31 cellular contexts compared by ENCODE assay signal in the genomic region with DNA sequence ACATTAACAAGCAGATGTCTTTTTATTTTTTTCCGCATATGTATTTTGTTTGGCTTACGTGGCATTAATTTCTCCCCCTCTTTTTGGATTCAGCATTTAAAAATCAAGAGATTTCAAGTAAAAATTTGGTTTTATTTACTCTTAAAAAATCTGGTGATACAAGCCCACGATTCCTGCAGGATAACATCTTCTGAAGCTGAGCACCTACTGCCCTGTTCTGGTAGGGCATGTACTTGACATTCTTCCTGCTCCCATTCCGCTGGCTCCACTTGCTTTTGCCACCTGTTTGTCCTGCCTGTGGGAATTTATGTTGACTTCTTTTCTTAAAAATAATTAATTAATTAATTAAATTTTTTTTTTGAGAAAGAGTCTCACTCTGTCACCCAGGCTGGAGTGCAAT.
"Had no signal": no experiment of that assay in that cellular context is flagged by ENCODE, and none has a peak within 500 bp of the region (broad histone marks: within the 10 kb centered on the region; RNA-seq: fewer than 3 reads in every experiment).

No MANE protein-coding gene starts in this region.

- H3K9me3 ChIP-seq: neutrophil, ovary, psoas muscle, spleen, suprapubic skin, testis, tibial artery, transverse colon, upper lobe of left lung, vagina had no signal

- H3K4me1 ChIP-seq: parathyroid adenoma, psoas muscle, spleen, suprapubic skin, testis, transverse colon, upper lobe of left lung, vagina had no signal

- FAIRE-seq: urothelium cell line had no signal

- H3K36me3 ChIP-seq: neutrophil, ovary, spleen, suprapubic skin, tibial artery, transverse colon, upper lobe of left lung, vagina had no signal

- H3K79me2 ChIP-seq: parathyroid adenoma had no signal

- DNase-seq: naive thymus-derived CD4-positive, alpha-beta T cell; natural killer cell; nucleus accumbens; ovary; psoas muscle; right cardiac atrium; spleen; stimulated activated CD4-positive, alpha-beta T cell treated with anti-CD3 and anti-CD28 coated beads, Interleukin-12 subunit alpha, Interleukin-12 subunit beta, amount 100 ng/mL, for 4 hours; stimulated activated CD4-positive, alpha-beta T cell treated with anti-CD3 and anti-CD28 coated beads, Interleukin-1b, Interleukin-23, amount 100 ng/mL, for 48 hours; stimulated activated CD4-positive, alpha-beta T cell treated with anti-CD3 and anti-CD28 coated beads, Interleukin-4, amount 100 ng/mL, for 1 hour; stimulated activated CD4-positive, alpha-beta T cell treated with anti-CD3 and anti-CD28 coated beads, Interleukin-4, amount 100 ng/mL, for 4 hours; stimulated activated CD8-positive, alpha-beta memory T cell treated with anti-CD3 and anti-CD28 coated beads, Interleukin-4, amount 100 ng/mL, for 48 hours; stimulated activated naive CD4-positive, alpha-beta T cell; stimulated activated naive CD8-positive, alpha-beta T cell treated with anti-CD3 and anti-CD28 coated beads, Interleukin-15, amount 100 ng/mL, for 72 hours; stimulated activated naive CD8-positive, alpha-beta T cell treated with anti-CD3 and anti-CD28 coated beads, Interleukin-15, Interleukin-2, amounts not matched to agents 100 U/mL and 50 U/mL, for 24 hours; substantia nigra; testis; tibial artery; transverse colon; upper lobe of left lung had no signal

- ATAC-seq: naive thymus-derived CD4-positive, alpha-beta T cell; natural killer cell; psoas muscle; right cardiac atrium; sciatic nerve; stimulated activated memory B cell treated with anti-CD40 and anti-IgM and Interleukin-4, amounts not matched to agents 10 μg/mL and 1 μg/mL and 100 μg/mL, for 72 hours; stimulated activated naive CD8-positive, alpha-beta T cell treated with anti-CD3 and anti-CD28 coated beads, Interleukin-15, amount 100 ng/mL, for 72 hours; stimulated activated naive CD8-positive, alpha-beta T cell treated with anti-CD3 and anti-CD28 coated beads, Interleukin-15, Interleukin-2, amounts not matched to agents 100 U/mL and 50 U/mL, for 24 hours had no signal

- H3K4me3 Mint-ChIP-seq: natural killer cell; nephron; stimulated activated memory B cell treated with anti-CD40 and anti-IgM and Interleukin-4, amounts not matched to agents 10 μg/mL and 1 μg/mL and 100 μg/mL, for 72 hours; stimulated activated naive CD8-positive, alpha-beta T cell treated with anti-CD3 and anti-CD28 coated beads, Interleukin-15, amount 100 ng/mL, for 72 hours had no signal

- H3K27ac Mint-ChIP-seq: naive thymus-derived CD4-positive, alpha-beta T cell; natural killer cell; nephron; progenitor cell of endocrine pancreas; stimulated activated memory B cell treated with anti-CD40 and anti-IgM and Interleukin-4, amounts not matched to agents 10 μg/mL and 1 μg/mL and 100 μg/mL, for 72 hours; stimulated activated naive CD8-positive, alpha-beta T cell treated with anti-CD3 and anti-CD28 coated beads, Interleukin-15, amount 100 ng/mL, for 72 hours had no signal

- H3K4me3 ChIP-seq: ovary, psoas muscle, skin epidermis, smooth muscle cell, spleen, suprapubic skin, testis, tibial artery, transverse colon, upper lobe of left lung, vagina had no signal

- H3K27ac ChIP-seq: neutrophil, ovary, parathyroid adenoma, psoas muscle, spleen, suprapubic skin, testis, transverse colon, upper lobe of left lung, vagina had no signal

- H3K4me1 Mint-ChIP-seq: natural killer cell; nephron; stimulated activated memory B cell treated with anti-CD40 and anti-IgM and Interleukin-4, amounts not matched to agents 10 μg/mL and 1 μg/mL and 100 μg/mL, for 72 hours had no signal

- H3K27me3 Mint-ChIP-seq: progenitor cell of endocrine pancreas; stimulated activated memory B cell treated with anti-CD40 and anti-IgM and Interleukin-4, amounts not matched to agents 10 μg/mL and 1 μg/mL and 100 μg/mL, for 72 hours; stimulated activated naive CD8-positive, alpha-beta T cell treated with anti-CD3 and anti-CD28 coated beads, Interleukin-15, amount 100 ng/mL, for 72 hours had no signal

- H3K36me3 Mint-ChIP-seq: natural killer cell; stimulated activated memory B cell treated with anti-CD40 and anti-IgM and Interleukin-4, amounts not matched to agents 10 μg/mL and 1 μg/mL and 100 μg/mL, for 72 hours had no signal

- H3K27me3 ChIP-seq: ovary, spleen, suprapubic skin, testis, tibial artery, transverse colon, upper lobe of left lung, vagina had no signal

- H3K4me2 ChIP-seq: smooth muscle cell had no signal

- H3K9me3 Mint-ChIP-seq: naive thymus-derived CD4-positive, alpha-beta T cell; natural killer cell; nephron; stimulated activated memory B cell treated with anti-CD40 and anti-IgM and Interleukin-4, amounts not matched to agents 10 μg/mL and 1 μg/mL and 100 μg/mL, for 72 hours; stimulated activated naive CD8-positive, alpha-beta T cell treated with anti-CD3 and anti-CD28 coated beads, Interleukin-15, amount 100 ng/mL, for 72 hours had no signal

- H2AFZ ChIP-seq: parathyroid adenoma had no signal

- H3K9ac ChIP-seq: parathyroid adenoma had no signal
